ENCODE assay signal across 8 cellular contexts in the genomic region with DNA sequence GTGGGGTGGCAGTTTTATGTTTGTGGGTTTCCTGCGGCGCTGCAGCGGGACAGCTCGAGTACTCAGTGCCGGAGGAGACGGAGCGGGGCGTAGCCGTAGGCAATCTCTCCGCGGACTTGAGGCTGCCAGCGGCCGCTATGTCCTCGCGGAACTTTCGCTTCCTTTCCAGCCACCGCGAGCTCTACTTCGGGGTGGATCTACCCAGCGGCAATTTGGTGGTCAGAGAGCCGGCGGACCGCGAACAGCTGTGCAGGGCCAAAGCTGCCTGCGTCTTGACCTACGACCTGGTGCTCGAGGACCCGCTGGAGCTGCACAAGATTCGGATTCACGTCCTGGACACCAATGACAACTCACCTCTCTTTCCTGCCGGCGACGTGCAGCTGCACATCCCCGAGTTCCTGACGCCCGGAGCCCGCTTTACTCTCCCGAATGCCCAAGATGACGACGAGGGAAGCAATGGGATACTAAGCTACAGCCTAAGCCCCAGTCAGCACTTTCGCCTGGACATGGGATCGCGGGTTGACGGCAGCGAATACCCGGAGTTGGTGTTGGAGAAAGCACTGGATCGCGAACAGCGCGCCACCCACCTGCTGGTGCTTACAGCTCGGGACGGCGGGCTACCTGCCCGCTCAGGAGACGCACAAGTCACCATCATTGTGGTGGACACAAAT. TPM values are rescaled to one million over a fixed set of nuclear protein-coding genes. Genes with fewer than 3 reads are reported as not detected.
DNase-seq lines count a peak whose midpoint lies in the region; ATAC-seq and TF ChIP-seq lines count a peak whose summit lies in the region.

No MANE protein-coding gene starts in this region.

- no peaks in the 10 kb centered on the region for H3K27me3 ChIP-seq in BE2C

- H3K27ac Mint-ChIP-seq in nephron = peak overlapping the region in 1 of 3 experiments; percentile 62

- H3K4me3 ChIP-seq in BE2C (ENCODE audit: low read depth, low read length) (peak overlapping the region; percentile 78), epithelial cell of proximal tubule (ENCODE audit: low read depth, low read length) (peak overlapping the region; percentile 59)

- H3K36me3 ChIP-seq in BE2C = no peaks in the 10 kb centered on the region

- peak overlapping the region; percentile 86 to 91 (median 89) for H3K4me3 Mint-ChIP-seq in nephron

- peaks cover 23% of the 10 kb centered on the region for H3K27me3 Mint-ChIP-seq in nephron (ENCODE audit: low read depth)

- H3K36me3 Mint-ChIP-seq in nephron (ENCODE audit: low read depth) = peaks cover 6% of the 10 kb centered on the region

- TF ChIP-seq CTCF in BE2C (IDR thresholded peaks at IDR 0.05; ENCODE audit: low read depth, low read length) = no peak
- TF ChIP-seq CTCF in epithelial cell of proximal tubule (conservative IDR thresholded peaks at IDR 0.05; ENCODE audit: low read depth, low read length) = no peak
- no peak for TF ChIP-seq CTCF in nephron (IDR thresholded peaks at IDR 0.05; ENCODE audit: unreplicated experiment in 3 of 3)

- ATAC-seq in GM18873 (IDR thresholded peaks at IDR 0.05; ENCODE audit: low FRiP score, unreplicated experiment) = no peak

- no peaks in the 10 kb centered on the region for H3K4me1 Mint-ChIP-seq in nephron

- no peaks in the 10 kb centered on the region for H3K4me1 ChIP-seq in BE2C

- H3K9me3 Mint-ChIP-seq in nephron = no peaks in the 10 kb centered on the region

- H3K9me3 ChIP-seq in BE2C = no peaks in the 10 kb centered on the region

- DNase-seq in BE2C (peak; percentile 13), NCI-H2029 treated with DMSO at 0.1 percent for 48 hours (lab: John Stamatoyannopoulos, UW) (peak; percentile 42), epithelial cell of proximal tubule (ENCODE audit: low read depth) (no peak), NOMO-1 treated with DMSO at 0.1 percent for 48 hours (lab: John Stamatoyannopoulos, UW; ENCODE audit: unreplicated experiment) (no peak), AML-193 (lab: John Stamatoyannopoulos, UW) (no peak)
- no peak for DNase-seq in activated CD8-positive, alpha-beta memory T cell treated with anti-CD3 and anti-CD28 coated beads, Interleukin-2, amount 50 U/mL, for 4 hours

RNA-seq across cellular contexts. Expression of gene PCDHAC1, which starts 0.9 kb away (rescaled TPM):
- polyA plus RNA-seq in BE2C (2012; ENCODE audit: insufficient read depth, insufficient read length, low read depth) = 7.4 TPM
- not detected in 2 replicates for total RNA-seq in epithelial cell of proximal tubule

RNA-seq across cellular contexts. Expression of gene PCDHAC2, which starts 39.2 kb away (rescaled TPM):
- 15.4 TPM for polyA plus RNA-seq in BE2C (2012; ENCODE audit: insufficient read depth, insufficient read length, low read depth)
- total RNA-seq in epithelial cell of proximal tubule = not detected in 2 replicates

RNA-seq across cellular contexts. Expression of gene PCDHA13, which starts 45.1 kb away (rescaled TPM):
- polyA plus RNA-seq in BE2C (2012; ENCODE audit: insufficient read depth, insufficient read length, low read depth) = 2.1 TPM
- total RNA-seq in epithelial cell of proximal tubule = not detected in 2 replicates

RNA-seq across cellular contexts. Expression of gene PCDHA12, which starts 51.9 kb away (rescaled TPM):
- polyA plus RNA-seq in BE2C (2012; ENCODE audit: insufficient read depth, insufficient read length, low read depth) = 6.4 TPM
- total RNA-seq in epithelial cell of proximal tubule = not detected in 2 replicates

RNA-seq across cellular contexts. Expression of gene PCDHA11, which starts 58.3 kb away (rescaled TPM):
- polyA plus RNA-seq in BE2C (2012; ENCODE audit: insufficient read depth, insufficient read length, low read depth) = 7.9 TPM
- total RNA-seq in epithelial cell of proximal tubule = not detected in 2 replicates

Comparison
In these comparisons a context has a peak if more than half of its experiments do, and no peak if none do; other contexts are left out.
1. DNase-seq: peak in BE2C (single experiment) and NCI-H2029 treated with DMSO at 0.1 percent for 48 hours (single experiment); none in epithelial cell of proximal tubule (single experiment), NOMO-1 treated with DMSO at 0.1 percent for 48 hours (single experiment), activated CD8-positive, alpha-beta memory T cell treated with anti-CD3 and anti-CD28 coated beads, Interleukin-2, amount 50 U/mL, for 4 hours (single experiment) and AML-193 (0 of 2).